ENCODE assay signal across 1 cellular context in the genomic region with DNA sequence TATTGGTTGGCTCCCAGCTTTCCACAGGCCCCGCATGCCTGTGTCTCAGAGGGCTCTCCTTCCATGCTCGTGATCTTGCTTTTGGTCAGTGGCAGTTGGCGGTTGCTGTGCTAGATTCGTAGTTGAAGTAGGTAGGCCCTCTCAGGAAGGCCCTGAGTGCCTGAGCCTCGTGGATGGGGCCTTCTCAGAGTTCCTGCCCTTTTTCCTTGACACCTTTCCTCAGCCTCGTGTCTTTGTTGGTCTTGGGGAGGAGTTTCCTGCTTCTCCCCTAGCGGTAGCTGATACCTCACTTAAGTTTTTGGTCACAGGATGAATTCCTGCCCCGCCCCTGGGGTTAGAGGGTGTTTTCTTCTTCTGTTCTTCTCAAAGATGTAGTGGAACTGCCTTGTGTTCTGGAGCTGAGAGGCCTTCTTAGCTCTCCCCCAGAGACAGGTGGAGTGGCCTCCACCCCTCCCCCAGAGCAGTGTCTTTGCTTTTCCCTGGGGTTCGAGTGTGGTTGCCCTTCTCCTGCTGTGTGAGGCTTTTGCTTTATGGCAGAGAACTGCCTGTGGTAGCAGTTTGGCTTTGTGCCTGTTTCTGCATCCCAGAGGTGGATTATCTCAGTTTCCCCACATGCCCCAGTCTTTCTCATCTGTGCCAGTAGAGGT.
TF ChIP-seq lines count a peak whose summit lies in the region.

No MANE protein-coding gene starts in this region.

TF ChIP-seq in H1, 55 proteins besides CTCF, POLR2A, EP300 and RAD21 (continued from another document):
- TF ChIP-seq SUZ12 (IDR thresholded peaks at IDR 0.05; ENCODE audit: low read length) (no peak), RXRA (IDR thresholded peaks at IDR 0.05; ENCODE audit: insufficient read depth, low read depth, low read length) (no peak), NRF1 (IDR thresholded peaks at IDR 0.05; ENCODE audit: low read depth, low read length) (no peak), FOSL1 (IDR thresholded peaks at IDR 0.05; ENCODE audit: insufficient read depth, low read depth, low read length) (no peak), JUN (IDR thresholded peaks at IDR 0.05; ENCODE audit: low read depth, low read length) (no peak), TAF1 (IDR thresholded peaks at IDR 0.05; ENCODE audit: low read depth, low read length) (no peak), CREB1 (IDR thresholded peaks at IDR 0.05) (no peak)
